21 cellular contexts compared by ENCODE assay signal in genomic region chr6:5138995-5139827, GRCh38.
"Had no signal": no experiment of that assay in that cellular context is flagged by ENCODE, and none has a peak within 500 bp of the region (broad histone marks: within the 10 kb centered on the region; RNA-seq: fewer than 3 reads in every experiment).

No MANE protein-coding gene starts in this region.

- H3K4me1 Mint-ChIP-seq: stimulated activated naive CD8-positive, alpha-beta T cell treated with anti-CD3 and anti-CD28 coated beads, Interleukin-15, amount 100 ng/mL, for 72 hours had no signal

- H3K36me3 ChIP-seq: ascending aorta, breast epithelium, gastrocnemius medialis, heart right ventricle, sigmoid colon, spleen, upper lobe of left lung had no signal

- H3K4me3 Mint-ChIP-seq: activated naive CD4-positive, alpha-beta T cell treated with anti-CD3 and anti-CD28 coated beads, Interleukin-2, amount 10 ng/mL, durations not matched to agents 7 days and 5 days; activated T-cell treated with anti-CD3 and anti-CD28 coated beads, Interleukin-2, amount 50 U/mL, for 24 hours; dendritic cell treated with granulocyte-macrophage colony-stimulating factor and Interleukin-4, amounts not matched to agents 40 ng/mL and 50 ng/mL, for 4 days; effector memory CD8-positive, alpha-beta T cell; nephron progenitor cell; stimulated activated naive CD8-positive, alpha-beta T cell treated with anti-CD3 and anti-CD28 coated beads, Interleukin-15, amount 100 ng/mL, for 72 hours; T-cell had no signal

- DNase-seq: activated CD4-positive, alpha-beta T cell treated with anti-CD3 and anti-CD28 coated beads for 1 hour; activated CD4-positive, alpha-beta T cell treated with anti-CD3 and anti-CD28 coated beads, Interleukin-2, amount 50 U/mL, for 4 hours; activated naive CD4-positive, alpha-beta T cell treated with anti-CD3 and anti-CD28 coated beads, Interleukin-2, amount 10 ng/mL, durations not matched to agents 7 days and 5 days; activated T-cell treated with anti-CD3 and anti-CD28 coated beads, Interleukin-2, amount 50 U/mL, for 24 hours; cerebellar nuclear complex; effector memory CD8-positive, alpha-beta T cell; gastrocnemius medialis; heart right ventricle; kidney; nephron progenitor cell; psoas muscle; sigmoid colon; spleen; stimulated activated CD4-positive, alpha-beta T cell treated with anti-CD3 and anti-CD28 coated beads, Interleukin-1b, Interleukin-23, amount 100 ng/mL, for 48 hours; stimulated activated naive CD8-positive, alpha-beta T cell treated with anti-CD3 and anti-CD28 coated beads, Interleukin-15, amount 100 ng/mL, for 72 hours; T-cell; T-helper 9 cell; upper lobe of left lung had no signal

- H3K4me1 ChIP-seq: ascending aorta, breast epithelium had no signal

- H3K27me3 ChIP-seq: ascending aorta, breast epithelium, gastrocnemius medialis, heart right ventricle, sigmoid colon, spleen, upper lobe of left lung had no signal

- H3K9me3 ChIP-seq: ascending aorta, breast epithelium, gastrocnemius medialis, heart right ventricle, psoas muscle, sigmoid colon, spleen, upper lobe of left lung had no signal

- H3K27me3 Mint-ChIP-seq: activated naive CD4-positive, alpha-beta T cell treated with anti-CD3 and anti-CD28 coated beads, Interleukin-2, amount 10 ng/mL, durations not matched to agents 7 days and 5 days; activated T-cell treated with anti-CD3 and anti-CD28 coated beads, Interleukin-2, amount 50 U/mL, for 24 hours; dendritic cell treated with granulocyte-macrophage colony-stimulating factor and Interleukin-4, amounts not matched to agents 40 ng/mL and 50 ng/mL, for 4 days; effector memory CD8-positive, alpha-beta T cell; stimulated activated naive CD8-positive, alpha-beta T cell treated with anti-CD3 and anti-CD28 coated beads, Interleukin-15, amount 100 ng/mL, for 72 hours; T-cell had no signal

- ATAC-seq: effector memory CD8-positive, alpha-beta T cell; gastrocnemius medialis; heart right ventricle; psoas muscle; stimulated activated naive CD8-positive, alpha-beta T cell treated with anti-CD3 and anti-CD28 coated beads, Interleukin-15, amount 100 ng/mL, for 72 hours; T-cell had no signal

- H3K4me3 ChIP-seq: ascending aorta, breast epithelium, gastrocnemius medialis, heart right ventricle, psoas muscle, sigmoid colon, spleen, upper lobe of left lung had no signal

- H3K27ac ChIP-seq: ascending aorta, breast epithelium, gastrocnemius medialis, heart right ventricle, psoas muscle, sigmoid colon, upper lobe of left lung had no signal

- H3K9me3 Mint-ChIP-seq: activated naive CD4-positive, alpha-beta T cell treated with anti-CD3 and anti-CD28 coated beads, Interleukin-2, amount 10 ng/mL, durations not matched to agents 7 days and 5 days; activated T-cell treated with anti-CD3 and anti-CD28 coated beads, Interleukin-2, amount 50 U/mL, for 24 hours; dendritic cell treated with granulocyte-macrophage colony-stimulating factor and Interleukin-4, amounts not matched to agents 40 ng/mL and 50 ng/mL, for 4 days; effector memory CD8-positive, alpha-beta T cell; stimulated activated naive CD8-positive, alpha-beta T cell treated with anti-CD3 and anti-CD28 coated beads, Interleukin-15, amount 100 ng/mL, for 72 hours; T-cell had no signal

- H3K27ac Mint-ChIP-seq: activated naive CD4-positive, alpha-beta T cell treated with anti-CD3 and anti-CD28 coated beads, Interleukin-2, amount 10 ng/mL, durations not matched to agents 7 days and 5 days; activated T-cell treated with anti-CD3 and anti-CD28 coated beads, Interleukin-2, amount 50 U/mL, for 24 hours; dendritic cell treated with granulocyte-macrophage colony-stimulating factor and Interleukin-4, amounts not matched to agents 40 ng/mL and 50 ng/mL, for 4 days; effector memory CD8-positive, alpha-beta T cell; nephron progenitor cell; stimulated activated naive CD8-positive, alpha-beta T cell treated with anti-CD3 and anti-CD28 coated beads, Interleukin-15, amount 100 ng/mL, for 72 hours; T-cell had no signal
